ENCODE assay signal across 13 cellular contexts in the genomic region with DNA sequence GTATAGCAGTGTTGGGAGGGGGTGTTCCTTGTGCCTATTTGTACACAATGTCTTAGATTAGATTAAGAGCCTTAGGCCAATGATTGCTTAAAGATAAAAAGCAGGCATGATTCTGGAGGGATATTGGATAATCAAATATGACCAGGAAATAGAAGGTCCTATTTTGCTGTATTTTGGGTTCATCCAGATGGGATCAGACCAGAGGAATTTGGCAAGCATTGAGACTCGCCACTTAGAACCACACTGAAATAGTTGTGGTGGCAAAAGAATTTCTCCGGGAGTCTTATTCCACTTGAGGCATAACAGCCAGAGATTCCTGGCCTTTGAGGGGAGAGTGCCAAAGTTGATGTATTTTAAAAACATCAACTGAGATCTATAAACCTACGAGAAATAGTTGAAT.
DNase-seq lines count a peak whose midpoint lies in the region; ATAC-seq and TF ChIP-seq lines count a peak whose summit lies in the region.
"Had no signal": no experiment of that assay in that cellular context is flagged by ENCODE, and none has a peak within 500 bp of the region (broad histone marks: within the 10 kb centered on the region; RNA-seq: fewer than 3 reads in every experiment).

No MANE protein-coding gene starts in this region.

- H3K56ac ChIP-seq in mesendoderm (ENCODE audit: low read length): no peak overlapping the region

- ATAC-seq in Right ventricle myocardium inferior (no peak), HG02884 (IDR thresholded peaks at IDR 0.05; ENCODE audit: unreplicated experiment) (no peak), HG03135 (IDR thresholded peaks at IDR 0.05; ENCODE audit: unreplicated experiment) (no peak)
- ATAC-seq: left lobe of liver had no signal

- no peak overlapping the region for H2BK5ac ChIP-seq in mesendoderm (ENCODE audit: low read length)

- no peaks in the 10 kb centered on the region for H3K27me3 Mint-ChIP-seq in CD14-positive monocyte (ENCODE audit: low read depth in 3 of 3)

- no peaks in the 10 kb centered on the region for H3K36me3 ChIP-seq in left ventricle myocardium inferior
- H3K36me3 ChIP-seq in mesendoderm (ENCODE audit: control insufficient read depth, insufficient read depth, low read length): no peaks in the 10 kb centered on the region
- H3K36me3 ChIP-seq: BLaER1 had no signal

- H3K23ac ChIP-seq in mesendoderm (ENCODE audit: low read length): no peak overlapping the region

- H2AK5ac ChIP-seq in mesendoderm (ENCODE audit: low read length): no peak overlapping the region

- H3K18ac ChIP-seq in mesendoderm (ENCODE audit: low read length): no peak overlapping the region

- no peak overlapping the region for H3K9ac ChIP-seq in mesendoderm (ENCODE audit: low read length)
- H3K9ac ChIP-seq: BLaER1 had no signal

- peaks cover 0 to 1% of the 10 kb centered on the region in 2 donors for H3K36me3 Mint-ChIP-seq in CD14-positive monocyte

- H3K4me2 ChIP-seq in mesendoderm (ENCODE audit: low read length): no peak overlapping the region
- H3K4me2 ChIP-seq: BLaER1 had no signal

- no peaks in the 10 kb centered on the region for H3K79me2 ChIP-seq in mesendoderm (ENCODE audit: control insufficient read depth, insufficient read depth, low read length)

- H2BK15ac ChIP-seq in mesendoderm (replicated peaks; ENCODE audit: low read depth): no peak overlapping the region

- H3K4me3 Mint-ChIP-seq in CD14-positive monocyte: no peak overlapping the region

- no peak for TF ChIP-seq CTCF in left ventricle myocardium inferior (IDR thresholded peaks at IDR 0.05; ENCODE audit: borderline replicate concordance)
- TF ChIP-seq CTCF in CD14-positive monocyte (IDR thresholded peaks at IDR 0.05): no peak

- H4K8ac ChIP-seq in mesendoderm (ENCODE audit: low read depth, low read length): no peak overlapping the region

- H3K4me3 ChIP-seq in left ventricle myocardium inferior (no peak overlapping the region), mesendoderm (ENCODE audit: low read length) (no peak overlapping the region)
- H3K4me3 ChIP-seq: BLaER1 had no signal

- in situ Hi-C loops in T47D (cut with HindIII; ENCODE audit: low pct_unique_long_range_greater_than_20kb, low sequenced_read_pairs): no loop called here

- peaks cover 34% of the 10 kb centered on the region for H3K9me3 ChIP-seq in left ventricle myocardium inferior (replicated peaks)

- intact Hi-C loops in left ventricle myocardium inferior (cut with micrococcal nuclease) (loop anchor here (10.0 kb wide), 1 partner anchor 98 kb away; no protein-coding TSS in a partner anchor), Right ventricle myocardium inferior (cut with DNase I) (loop anchor here (10.0 kb wide), 1 partner anchor 668 kb away; no protein-coding TSS in a partner anchor), CD14-positive monocyte (cut with micrococcal nuclease) (no loop called here)

- DNase-seq in left ventricle myocardium inferior (no peak), Right ventricle myocardium inferior (ENCODE audit: missing footprints) (no peak), T47D (ENCODE audit: low read depth in 1 of 2, low spot score in 1 of 2) (peak; percentile 17 to 99), mesendoderm (peak; percentile 78), CD14-positive monocyte (ENCODE audit: low spot score) (no peak), RPMI8226 (no peak)
- DNase-seq: activated CD4-positive, CD25-positive, alpha-beta regulatory T cell; aorta; NCI-H146 had no signal

- no CpG with 5 or more reads among the region's 3 CpGs for WGBS in mesendoderm (ENCODE audit: extremely low coverage, insufficient coverage, low lambda C conversion rate)

- H4K5ac ChIP-seq in mesendoderm (ENCODE audit: low read length): no peak overlapping the region

- H3K79me1 ChIP-seq in mesendoderm (ENCODE audit: low read length): no peaks in the 10 kb centered on the region

- H3K9me3 Mint-ChIP-seq in CD14-positive monocyte: peaks cover 4 to 15% (median 8%) of the 10 kb centered on the region in 7 donors

- H3K27ac ChIP-seq in left ventricle myocardium inferior (replicated peaks): peak overlapping the region; percentile 89
- no peak overlapping the region for H3K27ac ChIP-seq in mesendoderm (ENCODE audit: low read depth, low read length)
- H3K27ac ChIP-seq: BLaER1 had no signal

- H3K4me1 Mint-ChIP-seq in CD14-positive monocyte: peaks cover 11% of the 10 kb centered on the region

- no peak overlapping the region for H2BK120ac ChIP-seq in mesendoderm (ENCODE audit: low read depth, low read length)

- H3K27me3 ChIP-seq in left ventricle myocardium inferior (ENCODE audit: low read depth) (no peaks in the 10 kb centered on the region), mesendoderm (ENCODE audit: insufficient read depth, low read length, poor library complexity) (no peaks in the 10 kb centered on the region)
- H3K27me3 ChIP-seq: BLaER1 had no signal

- no peak overlapping the region for H3K27ac Mint-ChIP-seq in CD14-positive monocyte

- H3K4me1 ChIP-seq in left ventricle myocardium inferior (peaks cover 42% of the 10 kb centered on the region), mesendoderm (ENCODE audit: control insufficient read depth, low read depth, low read length) (no peaks in the 10 kb centered on the region)

- no peak overlapping the region for H3K4ac ChIP-seq in mesendoderm (ENCODE audit: low read depth, low read length)

Comparison
In these comparisons a context has a peak if more than half of its experiments do, and no peak if none do; other contexts are left out.
1. DNase-seq: peak in T47D (2 of 2) and mesendoderm (single experiment); none in left ventricle myocardium inferior (single experiment), Right ventricle myocardium inferior (single experiment), CD14-positive monocyte (single experiment) and RPMI8226 (single experiment).
2. intact Hi-C loops: an anchor here in left ventricle myocardium inferior (10.0 kb wide) and Right ventricle myocardium inferior (10.0 kb wide); none called in CD14-positive monocyte.